Comparison of ENCODE assay signal across 11 cellular contexts in the genomic region with DNA sequence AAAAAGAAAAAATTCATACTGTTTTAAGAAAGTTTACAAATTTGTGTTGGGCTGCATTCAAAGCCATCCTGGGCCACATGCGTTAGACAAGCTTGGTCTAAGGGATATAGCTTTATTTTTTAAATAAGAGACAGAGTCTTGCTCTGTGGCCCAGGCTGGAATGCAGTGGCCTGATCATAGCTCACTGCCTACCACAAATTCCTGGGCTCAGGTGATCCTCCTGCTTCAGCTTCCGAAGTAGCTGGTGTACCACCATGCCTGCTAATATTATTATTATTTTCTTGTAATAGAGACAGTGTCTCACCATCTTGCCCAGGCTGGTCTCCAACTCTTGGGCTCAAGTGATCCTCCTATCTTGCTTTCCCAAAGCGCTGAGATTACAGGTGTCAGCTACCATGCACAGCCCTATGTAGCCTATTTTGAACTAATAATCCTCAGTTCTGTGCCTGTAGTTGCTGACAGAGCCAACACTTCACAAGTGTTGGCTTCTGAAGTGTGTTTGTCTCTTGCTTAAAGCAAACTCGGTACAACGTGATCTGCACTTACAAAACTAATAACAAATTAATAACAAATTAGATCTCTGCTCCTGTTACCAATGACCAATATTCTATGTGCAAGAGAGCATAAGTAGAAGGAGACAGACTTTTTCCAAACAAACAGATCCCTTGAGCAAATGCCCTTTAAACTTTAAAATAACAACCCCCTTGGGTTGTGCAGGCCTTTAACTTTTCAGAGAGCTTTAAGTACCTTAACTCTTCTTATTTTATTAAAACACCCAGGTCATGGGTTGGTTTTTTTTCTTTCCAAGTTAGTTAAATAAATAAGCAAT.
A peak's percentile ranks its signal among the peaks of the same experiment; 100 is the strongest.
DNase-seq lines count a peak whose midpoint lies in the region; ATAC-seq, FAIRE-seq and TF ChIP-seq lines count a peak whose summit lies in the region.
"Had no signal": no experiment of that assay in that cellular context is flagged by ENCODE, and none has a peak within 500 bp of the region (broad histone marks: within the 10 kb centered on the region; RNA-seq: fewer than 3 reads in every experiment).

No MANE protein-coding gene starts in this region.

- H3K4me1 ChIP-seq in astrocyte (ENCODE audit: insufficient read depth, low read length) (peaks cover 30% of the 10 kb centered on the region), iPS-18a (ENCODE audit: control insufficient read depth, low read depth, low read length) (peaks cover 21% of the 10 kb centered on the region), gastrocnemius medialis (peaks cover 28 to 31% of the 10 kb centered on the region in 2 donors)

- H3K27ac ChIP-seq in astrocyte (ENCODE audit: low read depth, low read length) (peak overlapping the region; percentile 87), iPS-18a (ENCODE audit: low read length) (peak overlapping the region; percentile 59), gastrocnemius medialis (peak overlapping the region; percentile 76 to 92 (median 87))

- TF ChIP-seq POLR2A in gastrocnemius medialis (IDR thresholded peaks at IDR 0.05): no peak

- no peak overlapping the region for H2AFZ ChIP-seq in astrocyte (ENCODE audit: low read depth, low read length)

- DNase-seq in HCEC 1CT (peak; percentile 20), astrocyte (ENCODE audit: low read depth) (no peak), gastrocnemius medialis (no peak), natural killer cell (no peak), GM10248 (ENCODE audit: extremely low spot score) (no peak)
- DNase-seq: activated T-cell treated with anti-CD3 and anti-CD28 coated beads, Interleukin-2, amount 50 U/mL, for 72 hours; immature natural killer cell had no signal

- H3K4me3 Mint-ChIP-seq in astrocyte (ENCODE audit: unreplicated experiment) (peak overlapping the region; percentile 42), natural killer cell (no peak overlapping the region)
- H3K4me3 Mint-ChIP-seq: activated T-cell treated with anti-CD3 and anti-CD28 coated beads, Interleukin-2, amount 50 U/mL, for 72 hours; immature natural killer cell; T-helper 1 cell treated with Interleukin-12 subunit alpha and Interleukin-12 subunit beta and Interleukin-4 antibody, amounts not matched to agents 30 μg/mL and 1 μg/mL, for 36 hours had no signal

- in situ Hi-C loops in gastrocnemius medialis (cut with MboI; ENCODE audit: low sequenced_read_pairs in 4 of 4): loop anchor here in 1 of 4 donors (25.0 kb wide), 1 partner anchor 121 kb away; no protein-coding TSS in a partner anchor

- H3K27me3 ChIP-seq in astrocyte (ENCODE audit: insufficient read depth, low read length): no peaks in the 10 kb centered on the region
- H3K27me3 ChIP-seq in iPS-18a (ENCODE audit: control insufficient read depth, insufficient read depth, low read length): no peaks in the 10 kb centered on the region
- H3K27me3 ChIP-seq in gastrocnemius medialis: no peaks in the 10 kb centered on the region

- FAIRE-seq in astrocyte (lab: Jason Lieb, UNC): no peak

- peak overlapping the region; percentile 64 for H3K9ac ChIP-seq in astrocyte (ENCODE audit: low read length)
- H3K9ac ChIP-seq in iPS-18a (ENCODE audit: low read length): peak overlapping the region; percentile 43

- H3K36me3 Mint-ChIP-seq in astrocyte (ENCODE audit: low read depth, unreplicated experiment) (peaks cover 5% of the 10 kb centered on the region), natural killer cell (no peaks in the 10 kb centered on the region)
- H3K36me3 Mint-ChIP-seq: immature natural killer cell had no signal

- no peaks in the 10 kb centered on the region for H4K20me1 ChIP-seq in astrocyte (ENCODE audit: insufficient read depth, low read length)

- TF ChIP-seq CTCF in astrocyte (IDR thresholded peaks at IDR 0.05; ENCODE audit: insufficient read depth, low read depth, low read length): no peak
- no peak for TF ChIP-seq CTCF in gastrocnemius medialis (IDR thresholded peaks at IDR 0.05 in 4 of 5, conservative IDR thresholded peaks at IDR 0.05 in 1 of 5)
- no peak for TF ChIP-seq CTCF in natural killer cell (IDR thresholded peaks at IDR 0.05)
- no peak for TF ChIP-seq CTCF in GM10248 (IDR thresholded peaks at IDR 0.05; ENCODE audit: control extremely low read depth, extremely low read depth, low read depth, missing control alignments)

- no peak for ATAC-seq in gastrocnemius medialis
- no peak for ATAC-seq in HG02588 (IDR thresholded peaks at IDR 0.05; ENCODE audit: unreplicated experiment)
- ATAC-seq in natural killer cell: no peak
- no peak for ATAC-seq in HG03097 (IDR thresholded peaks at IDR 0.05; ENCODE audit: low FRiP score, unreplicated experiment)
- ATAC-seq: activated T-cell treated with anti-CD3 and anti-CD28 coated beads, Interleukin-2, amount 50 U/mL, for 72 hours had no signal

- POLR2A ChIA-PET in GM10248 (lab: Yijun Ruan, JAX): interaction anchor here (0.6 kb wide), 1 partner anchor 31 kb away, joined by 3 read pairs; no protein-coding TSS in a partner anchor

- intact Hi-C loops in gastrocnemius medialis (cut with DNase I; ENCODE audit: low total_unique reads) (loop anchor here (2.0 to 5.0 kb wide), 2 partner anchors 41 to 134 kb away; partner anchors contain the start of gene VGLL4), natural killer cell (cut with micrococcal nuclease) (no loop called here)

- no peaks in the 10 kb centered on the region for H3K79me2 ChIP-seq in astrocyte (ENCODE audit: insufficient read depth, low read length)

- H3K36me3 ChIP-seq in astrocyte (ENCODE audit: insufficient read depth, low read length): no peaks in the 10 kb centered on the region
- H3K36me3 ChIP-seq in iPS-18a (ENCODE audit: control insufficient read depth, low read depth, low read length): no peaks in the 10 kb centered on the region
- H3K36me3 ChIP-seq in gastrocnemius medialis: no peaks in the 10 kb centered on the region

- H3K9me3 Mint-ChIP-seq in astrocyte (ENCODE audit: unreplicated experiment) (peaks cover 4% of the 10 kb centered on the region), natural killer cell (no peaks in the 10 kb centered on the region)
- H3K9me3 Mint-ChIP-seq: activated T-cell treated with anti-CD3 and anti-CD28 coated beads, Interleukin-2, amount 50 U/mL, for 72 hours; immature natural killer cell; T-helper 1 cell treated with Interleukin-12 subunit alpha and Interleukin-12 subunit beta and Interleukin-4 antibody, amounts not matched to agents 30 μg/mL and 1 μg/mL, for 36 hours had no signal

- CTCF ChIA-PET in GM10248 (lab: Yijun Ruan, JAX): interaction anchor here (1.0 kb wide), 1 partner anchor 11 kb away, joined by 5 read pairs; no protein-coding TSS in a partner anchor

- H3K4me2 ChIP-seq in astrocyte (ENCODE audit: low read length): peak overlapping the region; percentile 77

- H3K4me3 ChIP-seq in astrocyte (ENCODE audit: insufficient read depth, low read depth, low read length) (no peak overlapping the region), iPS-18a (ENCODE audit: low read length) (no peak overlapping the region), gastrocnemius medialis (peak overlapping the region in 1 of 4 donors; percentile 15)

- H3K27me3 Mint-ChIP-seq in astrocyte (ENCODE audit: low read depth, unreplicated experiment) (no peaks in the 10 kb centered on the region), natural killer cell (ENCODE audit: low read depth in 2 of 2) (no peaks in the 10 kb centered on the region)

- H3K4me1 Mint-ChIP-seq in astrocyte (ENCODE audit: low read depth, unreplicated experiment) (peaks cover 33% of the 10 kb centered on the region), natural killer cell (peaks cover 5 to 11% of the 10 kb centered on the region in 2 donors)
- H3K4me1 Mint-ChIP-seq: immature natural killer cell had no signal

- H3K27ac Mint-ChIP-seq in astrocyte (ENCODE audit: unreplicated experiment) (peak overlapping the region; percentile 83), natural killer cell (no peak overlapping the region)
- H3K27ac Mint-ChIP-seq: immature natural killer cell; T-helper 1 cell treated with Interleukin-12 subunit alpha and Interleukin-12 subunit beta and Interleukin-4 antibody, amounts not matched to agents 30 μg/mL and 1 μg/mL, for 36 hours had no signal

- no peaks in the 10 kb centered on the region for H3K9me3 ChIP-seq in astrocyte (ENCODE audit: insufficient read depth, low read depth, low read length)
- H3K9me3 ChIP-seq in iPS-18a (ENCODE audit: control insufficient read depth, low read depth, low read length): no peaks in the 10 kb centered on the region
- no peaks in the 10 kb centered on the region for H3K9me3 ChIP-seq in gastrocnemius medialis
